22 cellular contexts compared by ENCODE assay signal in genomic region chr4:186158021-186158859, GRCh38. TPM values are rescaled to one million over a fixed set of nuclear protein-coding genes. Genes with fewer than 3 reads are reported as not detected.
DNase-seq lines count a peak whose midpoint lies in the region; ATAC-seq and TF ChIP-seq lines count a peak whose summit lies in the region.
"Had no signal": no experiment of that assay in that cellular context is flagged by ENCODE, and none has a peak within 500 bp of the region (broad histone marks: within the 10 kb centered on the region; RNA-seq: fewer than 3 reads in every experiment).

No MANE protein-coding gene starts in this region.

- H3K4me1 ChIP-seq in RWPE2 (ENCODE audit: insufficient read depth, poor library complexity, severe bottlenecking), result no peaks in the 10 kb centered on the region
- H3K4me1 ChIP-seq: HAP-1, uterus had no signal

- no peak for TF ChIP-seq POLR2A in erythroblast (IDR thresholded peaks at IDR 0.05; ENCODE audit: low read length)

- DNase-seq in ELF-1 (ENCODE audit: low read depth, low spot score) (peak; percentile 26), H7 (peak; percentile 27), RWPE2 (ENCODE audit: low spot score) (no peak), left lobe of liver (ENCODE audit: low spot score) (no peak), NCI-H2171 (lab: John Stamatoyannopoulos, UW) (no peak), AG08396 (ENCODE audit: low spot score) (no peak), foreskin fibroblast (no peak), erythroblast (lab: John Stamatoyannopoulos, UW) (no peak)
- DNase-seq: ACHN; activated CD4-positive, alpha-beta T cell treated with anti-CD3 and anti-CD28 coated beads for 36 hours; activated naive CD4-positive, alpha-beta T cell; activated T-cell treated with anti-CD3 and anti-CD28 coated beads, Interleukin-2, amount 50 U/mL, for 4 hours; KBM-7; mucosa of descending colon; NCI-H187 treated with DMSO at 0.1 percent for 48 hours; NCI-H345; NCI-H774; Right ventricle myocardium superior; uterus had no signal

- H3K27me3 ChIP-seq in H7 (ENCODE audit: control insufficient read depth, insufficient read depth, low read length) (no peaks in the 10 kb centered on the region), RWPE2 (ENCODE audit: insufficient read depth, poor library complexity, severe bottlenecking) (no peaks in the 10 kb centered on the region)
- H3K27me3 ChIP-seq: neural progenitor cell, uterus had no signal

- H3K36me3 ChIP-seq in H7 (replicated peaks; ENCODE audit: control insufficient read depth, insufficient read depth, low read length) (no peaks in the 10 kb centered on the region; the same call in none of the 2 replicates), RWPE2 (ENCODE audit: low read depth) (no peaks in the 10 kb centered on the region)
- H3K36me3 ChIP-seq: HAP-1, neural progenitor cell, uterus had no signal

- TF ChIP-seq CTCF in RWPE2 (IDR thresholded peaks at IDR 0.05; ENCODE audit: poor library complexity, severe bottlenecking) (no peak), foreskin fibroblast (IDR thresholded peaks at IDR 0.05; ENCODE audit: low read depth, low read length) (no peak)

- H3K27ac ChIP-seq in RWPE2 (ENCODE audit: poor library complexity, severe bottlenecking), result no peak overlapping the region
- H3K27ac ChIP-seq: coronary artery, neural progenitor cell, uterus had no signal

- ATAC-seq in RWPE2 (ENCODE audit: low read depth) (0 out of 3 replicates have a peak, but pooled peaks have one; percentile 14), left lobe of liver (peak; percentile 42)
- ATAC-seq: activated CD4-positive, alpha-beta T cell treated with anti-CD3 and anti-CD28 coated beads for 36 hours; activated T-cell treated with anti-CD3 and anti-CD28 coated beads, Interleukin-2, amount 50 U/mL, for 4 hours; mucosa of descending colon had no signal

- H3K4me3 ChIP-seq in H7 (ENCODE audit: insufficient read depth, low read depth, low read length) (no peak overlapping the region), RWPE2 (ENCODE audit: severe bottlenecking) (no peak overlapping the region), foreskin fibroblast (ENCODE audit: low read depth in 1 of 2, low read length in 2 of 2) (no peak overlapping the region)
- H3K4me3 ChIP-seq: coronary artery, HAP-1, mucosa of descending colon, neural progenitor cell, uterus had no signal

- no peaks in the 10 kb centered on the region for H3K9me3 ChIP-seq in RWPE2 (ENCODE audit: severe bottlenecking)
- H3K9me3 ChIP-seq: HAP-1, mucosa of descending colon, uterus had no signal

RNA-seq across cellular contexts. Expression of gene CYP4V2, which starts 33.1 kb away (rescaled TPM):
- total RNA-seq in H7 (2014; rRNA removed; shearing (Covaris generic)), result 2.9 and 3.3 TPM in 2 replicates
- 103 TPM for total RNA-seq in left lobe of liver

RNA-seq across cellular contexts. Expression of gene FAM149A, which starts 53.7 kb away (rescaled TPM):
- 13.9 and 19.2 TPM in 2 replicates for total RNA-seq in H7 (2014; rRNA removed; shearing (Covaris generic))
- total RNA-seq in left lobe of liver, result 33.4 TPM

Comparison
In these comparisons a context has a peak if more than half of its experiments do, and no peak if none do; other contexts are left out.
1. DNase-seq: peak in ELF-1 (single experiment) and H7 (single experiment); none in RWPE2 (single experiment), left lobe of liver (single experiment), NCI-H2171 (single experiment), AG08396 (single experiment), foreskin fibroblast (0 of 2) and erythroblast (0 of 2).
2. RNA of gene CYP4V2, which starts 33.1 kb away (total RNA-seq): 103 TPM in left lobe of liver (single experiment); 2.9 to 3.3 TPM in H7; every median in the first group is over 10 times any median in the second.